Comparison of ENCODE assay signal across 24 cellular contexts in genomic region chr16:82433042-82433441, GRCh38.
"Had no signal": no experiment of that assay in that cellular context is flagged by ENCODE, and none has a peak within 500 bp of the region (broad histone marks: within the 10 kb centered on the region; RNA-seq: fewer than 3 reads in every experiment).

No MANE protein-coding gene starts in this region.

- H3K27ac Mint-ChIP-seq: endodermal cell, memory B cell had no signal

- H3K4me1 ChIP-seq: esophagus squamous epithelium, gastrocnemius medialis, heart right ventricle, left lung, lower lobe of right lung had no signal

- H3K4me3 Mint-ChIP-seq: endodermal cell, memory B cell had no signal

- ATAC-seq: esophagus mucosa, gastrocnemius medialis, heart right ventricle, left cardiac atrium, left lung, left ventricle myocardium superior, lower lobe of right lung had no signal

- H3K9me3 Mint-ChIP-seq: endodermal cell, memory B cell had no signal

- FAIRE-seq: colon, endometrium, islet of Langerhans, keratinocyte had no signal

- H3K4me3 ChIP-seq: coronary artery, esophagus squamous epithelium, gastrocnemius medialis, heart right ventricle, left lung, lower lobe of right lung had no signal

- H3K27me3 ChIP-seq: gastrocnemius medialis, left lung had no signal

- H3K27ac ChIP-seq: coronary artery, epithelial cell of prostate, esophagus squamous epithelium, gastrocnemius medialis, heart right ventricle, left lung, lower lobe of right lung had no signal

- H3K4me1 Mint-ChIP-seq: endodermal cell, memory B cell had no signal

- H3K36me3 Mint-ChIP-seq: memory B cell had no signal

- H3K36me3 ChIP-seq: esophagus squamous epithelium, gastrocnemius medialis, heart right ventricle, left lung, lower lobe of right lung had no signal

- DNase-seq: dermis blood vessel endothelial cell; effector CD4-positive, alpha-beta T cell; effector memory CD4-positive, alpha-beta T cell; endodermal cell; erythroblast; esophagus squamous epithelium; foreskin melanocyte; gastrocnemius medialis; glutamatergic neuron; heart right ventricle; left cardiac atrium; left lung; left ventricle myocardium superior; lower lobe of right lung; mesendoderm; midbrain had no signal

- H3K9me3 ChIP-seq: esophagus squamous epithelium, gastrocnemius medialis, heart right ventricle, left lung, lower lobe of right lung had no signal
